1 cellular context compared by ENCODE assay signal in the genomic region with DNA sequence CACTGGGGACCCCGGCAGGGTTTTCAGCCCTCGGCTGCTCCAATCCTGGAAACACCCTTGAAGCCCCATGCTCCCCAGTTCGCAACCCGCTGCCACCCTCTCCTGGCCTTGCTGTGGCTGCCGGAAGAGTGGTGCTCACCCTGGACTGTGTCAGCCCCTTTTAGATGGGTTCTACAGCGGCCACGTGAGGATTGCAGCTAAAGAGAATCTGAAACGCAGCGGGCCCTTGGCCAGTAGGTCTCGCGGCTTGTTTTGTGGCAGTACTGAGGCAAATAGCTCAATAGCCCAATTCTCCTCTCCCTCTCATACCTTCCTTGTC.
TF ChIP-seq lines count a peak whose summit lies in the region.

No MANE protein-coding gene starts in this region.

TF ChIP-seq in liver, 16 proteins besides CTCF, POLR2A, EP300 and RAD21 (continued from another document):
- TF ChIP-seq, protein P1, sequence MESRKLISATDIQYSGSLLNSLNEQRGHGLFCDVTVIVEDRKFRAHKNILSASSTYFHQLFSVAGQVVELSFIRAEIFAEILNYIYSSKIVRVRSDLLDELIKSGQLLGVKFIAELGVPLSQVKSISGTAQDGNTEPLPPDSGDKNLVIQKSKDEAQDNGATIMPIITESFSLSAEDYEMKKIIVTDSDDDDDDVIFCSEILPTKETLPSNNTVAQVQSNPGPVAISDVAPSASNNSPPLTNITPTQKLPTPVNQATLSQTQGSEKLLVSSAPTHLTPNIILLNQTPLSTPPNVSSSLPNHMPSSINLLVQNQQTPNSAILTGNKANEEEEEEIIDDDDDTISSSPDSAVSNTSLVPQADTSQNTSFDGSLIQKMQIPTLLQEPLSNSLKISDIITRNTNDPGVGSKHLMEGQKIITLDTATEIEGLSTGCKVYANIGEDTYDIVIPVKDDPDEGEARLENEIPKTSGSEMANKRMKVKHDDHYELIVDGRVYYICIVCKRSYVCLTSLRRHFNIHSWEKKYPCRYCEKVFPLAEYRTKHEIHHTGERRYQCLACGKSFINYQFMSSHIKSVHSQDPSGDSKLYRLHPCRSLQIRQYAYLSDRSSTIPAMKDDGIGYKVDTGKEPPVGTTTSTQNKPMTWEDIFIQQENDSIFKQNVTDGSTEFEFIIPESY (IDR thresholded peaks at IDR 0.05), result no peak
- TF ChIP-seq EGR1 (IDR thresholded peaks at IDR 0.05; ENCODE audit: low read depth in 2 of 2) (no peak), GABPA (IDR thresholded peaks at IDR 0.05 in 1 of 2, conservative IDR thresholded peaks at IDR 0.05 in 1 of 2) (no peak), SP1 (IDR thresholded peaks at IDR 0.05) (no peak)
- TF ChIP-seq, protein P2, sequence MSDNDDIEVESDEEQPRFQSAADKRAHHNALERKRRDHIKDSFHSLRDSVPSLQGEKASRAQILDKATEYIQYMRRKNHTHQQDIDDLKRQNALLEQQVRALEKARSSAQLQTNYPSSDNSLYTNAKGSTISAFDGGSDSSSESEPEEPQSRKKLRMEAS (IDR thresholded peaks at IDR 0.05), result no peak
TF ChIP-seq in liver: peak in this region for 0.
